In genomic region chr9:110669439-110669838, GRCh38 we compare ENCODE assay signal across 18 cellular contexts. TPM values are rescaled to one million over a fixed set of nuclear protein-coding genes. Genes with fewer than 3 reads are reported as not detected.
DNase-seq lines count a peak whose midpoint lies in the region; ATAC-seq and TF ChIP-seq lines count a peak whose summit lies in the region.
"Had no signal": no experiment of that assay in that cellular context is flagged by ENCODE, and none has a peak within 500 bp of the region (broad histone marks: within the 10 kb centered on the region; RNA-seq: fewer than 3 reads in every experiment).

No MANE protein-coding gene starts in this region.

- no peak for TF ChIP-seq CTCF in cardiac fibroblast (IDR thresholded peaks at IDR 0.05; ENCODE audit: low read depth, low read length)
- TF ChIP-seq CTCF in kidney epithelial cell (IDR thresholded peaks at IDR 0.05; ENCODE audit: insufficient read depth, low read length, poor library complexity, severe bottlenecking) = no peak

- no peaks in the 10 kb centered on the region for H3K36me3 ChIP-seq in kidney epithelial cell (ENCODE audit: control insufficient read depth, insufficient read depth, low read length)

- no peaks in the 10 kb centered on the region for H3K27me3 ChIP-seq in kidney epithelial cell (ENCODE audit: control insufficient read depth, insufficient read depth, low read length)

- ATAC-seq in HG03432 (IDR thresholded peaks at IDR 0.05; ENCODE audit: unreplicated experiment) (no peak), GM21447 (IDR thresholded peaks at IDR 0.05; ENCODE audit: unreplicated experiment) (no peak), HG02798 (IDR thresholded peaks at IDR 0.05; ENCODE audit: poor library complexity, unreplicated experiment) (no peak)
- ATAC-seq: stimulated activated naive CD8-positive, alpha-beta T cell treated with anti-CD3 and anti-CD28 coated beads, Interleukin-15, amount 100 ng/mL, for 72 hours had no signal

- H3K4me3 ChIP-seq in cardiac fibroblast (replicated peaks in 1 of 2; ENCODE audit: low read depth in 2 of 2, low read length in 2 of 2) (no peak overlapping the region), kidney epithelial cell (ENCODE audit: low read depth, low read length) (no peak overlapping the region), skeletal muscle cell (ENCODE audit: low read depth, low read length) (peak overlapping the region; percentile 44)

- DNase-seq in M059J (ENCODE audit: low read depth) = peak; percentile 42
- peak; percentile 64 to 81 for DNase-seq in cardiac fibroblast (ENCODE audit: low read depth in 2 of 2)
- peak; percentile 5 for DNase-seq in kidney epithelial cell (ENCODE audit: low read depth)
- DNase-seq in skeletal muscle cell (ENCODE audit: low read depth) = no peak
- no peak for DNase-seq in HK-2 (ENCODE audit: unreplicated experiment)
- DNase-seq: activated CD4-positive, alpha-beta T cell treated with anti-CD3 and anti-CD28 coated beads for 48 hours; activated CD8-positive, alpha-beta memory T cell treated with anti-CD3 and anti-CD28 coated beads, Interleukin-2, amount 50 U/mL, for 48 hours; activated naive CD4-positive, alpha-beta T cell treated with Interleukin-2 at 50 U/mL for 16 hours; mesendoderm; NCI-H1105; NCI-H2171 treated with DMSO at 0.1 percent for 48 hours; SIG-M5; stimulated activated CD4-positive, alpha-beta T cell treated with anti-CD3 and anti-CD28 coated beads, Interleukin-15, amount 100 ng/mL, for 24 hours; stimulated activated naive CD8-positive, alpha-beta T cell treated with anti-CD3 and anti-CD28 coated beads, Interleukin-15, amount 100 ng/mL, for 72 hours; T-helper 9 cell had no signal

RNA-seq across cellular contexts. Expression of gene MUSK, which starts 0.8 kb away (rescaled TPM):
- total RNA-seq in M059J (2014; rRNA removed; shearing (Covaris generic)) = 0.15 and 0.59 TPM in 2 replicates
- not detected in 2 replicates for total RNA-seq in kidney epithelial cell

Comparison
In these comparisons a context has a peak if more than half of its experiments do, and no peak if none do; other contexts are left out.
1. DNase-seq: peak in M059J (single experiment), cardiac fibroblast (2 of 2) and kidney epithelial cell (single experiment); none in skeletal muscle cell (single experiment) and HK-2 (single experiment).